In genomic region chr12:130877333-130877732, GRCh38 we compare ENCODE assay signal across 1 cellular context.
TF ChIP-seq lines count a peak whose summit lies in the region.

No MANE protein-coding gene starts in this region.

TF ChIP-seq in K562, 482 proteins besides CTCF, POLR2A, EP300 and RAD21 (continued from another document):
- TF ChIP-seq, protein P1, sequence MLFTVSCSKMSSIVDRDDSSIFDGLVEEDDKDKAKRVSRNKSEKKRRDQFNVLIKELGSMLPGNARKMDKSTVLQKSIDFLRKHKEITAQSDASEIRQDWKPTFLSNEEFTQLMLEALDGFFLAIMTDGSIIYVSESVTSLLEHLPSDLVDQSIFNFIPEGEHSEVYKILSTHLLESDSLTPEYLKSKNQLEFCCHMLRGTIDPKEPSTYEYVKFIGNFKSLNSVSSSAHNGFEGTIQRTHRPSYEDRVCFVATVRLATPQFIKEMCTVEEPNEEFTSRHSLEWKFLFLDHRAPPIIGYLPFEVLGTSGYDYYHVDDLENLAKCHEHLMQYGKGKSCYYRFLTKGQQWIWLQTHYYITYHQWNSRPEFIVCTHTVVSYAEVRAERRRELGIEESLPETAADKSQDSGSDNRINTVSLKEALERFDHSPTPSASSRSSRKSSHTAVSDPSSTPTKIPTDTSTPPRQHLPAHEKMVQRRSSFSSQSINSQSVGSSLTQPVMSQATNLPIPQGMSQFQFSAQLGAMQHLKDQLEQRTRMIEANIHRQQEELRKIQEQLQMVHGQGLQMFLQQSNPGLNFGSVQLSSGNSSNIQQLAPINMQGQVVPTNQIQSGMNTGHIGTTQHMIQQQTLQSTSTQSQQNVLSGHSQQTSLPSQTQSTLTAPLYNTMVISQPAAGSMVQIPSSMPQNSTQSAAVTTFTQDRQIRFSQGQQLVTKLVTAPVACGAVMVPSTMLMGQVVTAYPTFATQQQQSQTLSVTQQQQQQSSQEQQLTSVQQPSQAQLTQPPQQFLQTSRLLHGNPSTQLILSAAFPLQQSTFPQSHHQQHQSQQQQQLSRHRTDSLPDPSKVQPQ (CRISPR knock-in tag; IDR thresholded peaks at IDR 0.05; ENCODE audit: borderline replicate concordance) = no peak
- TF ChIP-seq EZH2 (IDR thresholded peaks at IDR 0.05; ENCODE audit: borderline replicate concordance, low read depth, low read length) = no peak
- TF ChIP-seq ZNF124 (CRISPR knock-in tag; IDR thresholded peaks at IDR 0.05) = no peak
- 0 out of 2 replicates have a peak, but pooled peaks have one; percentile 17 for TF ChIP-seq SUPT5H (IDR thresholded peaks at IDR 0.05)
- peak; percentile 54; the same call in 1 of the 2 replicates for TF ChIP-seq ATF7 (IDR thresholded peaks at IDR 0.05)
- peak; percentile 29; the same call in 1 of the 2 replicates for TF ChIP-seq CREM (IDR thresholded peaks at IDR 0.05; ENCODE audit: low read depth)
- TF ChIP-seq EWSR1 (IDR thresholded peaks at IDR 0.05; ENCODE audit: borderline replicate concordance, low read depth, partially characterized antibody) = peak; percentile 60
- peak; percentile 51 for TF ChIP-seq POLR2B (IDR thresholded peaks at IDR 0.05; ENCODE audit: low read depth, partially characterized antibody)
- peak; percentile 77 for TF ChIP-seq ATF3 (IDR thresholded peaks at IDR 0.05)
- no peak for TF ChIP-seq ATF3 (CRISPR knock-in tag; conservative IDR thresholded peaks at IDR 0.05)
- TF ChIP-seq ATF1 (CRISPR knock-in tag; IDR thresholded peaks at IDR 0.05) = no peak
- TF ChIP-seq ATF1 (tag; IDR thresholded peaks at IDR 0.05) = peak; percentile 64
- no peak for TF ChIP-seq OTX1 (CRISPR knock-in tag; IDR thresholded peaks at IDR 0.05)
- TF ChIP-seq GATAD2B (IDR thresholded peaks at IDR 0.05; ENCODE audit: borderline replicate concordance) = 0 out of 2 replicates have a peak, but pooled peaks have one; percentile 27
- peak in 1 of 2 experiments; percentile 68; a peak in 1 of 4 replicates for TF ChIP-seq BCLAF1 (IDR thresholded peaks at IDR 0.05; ENCODE audit: borderline replicate concordance in 1 of 2, control insufficient read depth in 1 of 2, low read depth in 2 of 2, low read length in 1 of 2)
- TF ChIP-seq E2F5 (CRISPR knock-in tag; IDR thresholded peaks at IDR 0.05) = no peak
- TF ChIP-seq FOXA3 (CRISPR knock-in tag; conservative IDR thresholded peaks at IDR 0.05 in 1 of 2, IDR thresholded peaks at IDR 0.05 in 1 of 2) = no peak
TF ChIP-seq in K562: peak in this region for 9.
